In genomic region chr12:6224550-6224949, GRCh38 we compare ENCODE assay signal across 11 cellular contexts. TPM values are rescaled to one million over a fixed set of nuclear protein-coding genes. Genes with fewer than 3 reads are reported as not detected.
DNase-seq lines count a peak whose midpoint lies in the region; ATAC-seq, FAIRE-seq and TF ChIP-seq lines count a peak whose summit lies in the region.
"Had no signal": no experiment of that assay in that cellular context is flagged by ENCODE, and none has a peak within 500 bp of the region (broad histone marks: within the 10 kb centered on the region; RNA-seq: fewer than 3 reads in every experiment).

No MANE protein-coding gene starts in this region.

- CTCF ChIA-PET in activated CD4-positive, alpha-beta T cell treated with anti-CD3 and anti-CD28 coated beads, Interleukin-2, amount 10 ng/mL, durations not matched to agents 7 days and 5 days (lab: Charles Lee) = interaction anchor here (0.8 to 3.2 kb wide), 2 partner anchors 10 to 13 kb away, joined by 4 to 7 read pairs; no protein-coding TSS in a partner anchor

- POLR2A ChIA-PET in activated CD4-positive, alpha-beta T cell treated with anti-CD3 and anti-CD28 coated beads, Interleukin-2, amount 10 ng/mL, durations not matched to agents 7 days and 5 days (lab: Charles Lee) = no interaction called here

- H3K4me3 Mint-ChIP-seq in stimulated activated naive B cell treated with anti-CD40 and anti-IgM and Interleukin-4, amounts not matched to agents 10 μg/mL and 1 μg/mL and 100 μg/mL, for 72 hours = peak overlapping the region in 1 of 2 donors; percentile 33
- no peak overlapping the region for H3K4me3 Mint-ChIP-seq in activated CD4-positive, alpha-beta T cell treated with anti-CD3 and anti-CD28 coated beads, Interleukin-2, amount 10 ng/mL, durations not matched to agents 7 days and 5 days

- H3K4me1 ChIP-seq in kidney (ENCODE audit: control insufficient read depth in 1 of 2, insufficient read depth in 1 of 2, low read depth in 1 of 2, low read length in 2 of 2) = peaks cover 55 to 66% of the 10 kb centered on the region in 2 donors

- no peaks in the 10 kb centered on the region for H3K9me3 Mint-ChIP-seq in stimulated activated naive B cell treated with anti-CD40 and anti-IgM and Interleukin-4, amounts not matched to agents 10 μg/mL and 1 μg/mL and 100 μg/mL, for 72 hours
- H3K9me3 Mint-ChIP-seq in activated CD4-positive, alpha-beta T cell treated with anti-CD3 and anti-CD28 coated beads, Interleukin-2, amount 10 ng/mL, durations not matched to agents 7 days and 5 days = no peaks in the 10 kb centered on the region

- H3K9me3 ChIP-seq in kidney (ENCODE audit: control insufficient read depth in 1 of 2, low read length in 2 of 2) = no peaks in the 10 kb centered on the region

- peaks cover 0 to 10% of the 10 kb centered on the region in 2 donors for H3K27me3 Mint-ChIP-seq in stimulated activated naive B cell treated with anti-CD40 and anti-IgM and Interleukin-4, amounts not matched to agents 10 μg/mL and 1 μg/mL and 100 μg/mL, for 72 hours
- no peaks in the 10 kb centered on the region for H3K27me3 Mint-ChIP-seq in activated CD4-positive, alpha-beta T cell treated with anti-CD3 and anti-CD28 coated beads, Interleukin-2, amount 10 ng/mL, durations not matched to agents 7 days and 5 days

- peak overlapping the region; percentile 15 to 20 for H3K27ac ChIP-seq in kidney (ENCODE audit: low read depth in 2 of 2, low read length in 2 of 2)
- H3K27ac ChIP-seq: HL-60 had no signal

- peaks cover 27 to 52% of the 10 kb centered on the region in 2 donors for H3K4me1 Mint-ChIP-seq in stimulated activated naive B cell treated with anti-CD40 and anti-IgM and Interleukin-4, amounts not matched to agents 10 μg/mL and 1 μg/mL and 100 μg/mL, for 72 hours
- peaks cover 2% of the 10 kb centered on the region for H3K4me1 Mint-ChIP-seq in activated CD4-positive, alpha-beta T cell treated with anti-CD3 and anti-CD28 coated beads, Interleukin-2, amount 10 ng/mL, durations not matched to agents 7 days and 5 days

- peaks cover 7 to 14% of the 10 kb centered on the region in 2 donors for H3K36me3 ChIP-seq in kidney (ENCODE audit: control insufficient read depth in 1 of 2, insufficient read depth in 2 of 2, low read length in 2 of 2)

- H3K9ac ChIP-seq in kidney (ENCODE audit: low read length in 2 of 2) = peak overlapping the region in 1 of 2 donors; percentile 81

- FAIRE-seq in kidney (lab: Jason Lieb, UNC) = no peak

- peak; percentile 93 to 94 for ATAC-seq in stimulated activated naive B cell treated with anti-CD40 and anti-IgM and Interleukin-4, amounts not matched to agents 10 μg/mL and 1 μg/mL and 100 μg/mL, for 72 hours (replicated peaks)
- no peak for ATAC-seq in HG02840 (IDR thresholded peaks at IDR 0.05; ENCODE audit: low FRiP score, unreplicated experiment)

- H3K4me3 ChIP-seq in kidney (ENCODE audit: low read length in 2 of 2) = no peak overlapping the region

- no peak for TF ChIP-seq CTCF in kidney (IDR thresholded peaks at IDR 0.05; ENCODE audit: borderline replicate concordance, extremely low read depth, insufficient read depth)

- H3K27ac Mint-ChIP-seq in stimulated activated naive B cell treated with anti-CD40 and anti-IgM and Interleukin-4, amounts not matched to agents 10 μg/mL and 1 μg/mL and 100 μg/mL, for 72 hours = no peak overlapping the region
- no peak overlapping the region for H3K27ac Mint-ChIP-seq in activated CD4-positive, alpha-beta T cell treated with anti-CD3 and anti-CD28 coated beads, Interleukin-2, amount 10 ng/mL, durations not matched to agents 7 days and 5 days

- intact Hi-C loops in kidney (cut with DNase I) = no loop called here

- H3K36me3 Mint-ChIP-seq in stimulated activated naive B cell treated with anti-CD40 and anti-IgM and Interleukin-4, amounts not matched to agents 10 μg/mL and 1 μg/mL and 100 μg/mL, for 72 hours = peaks cover 4 to 5% of the 10 kb centered on the region in 2 donors
- no peaks in the 10 kb centered on the region for H3K36me3 Mint-ChIP-seq in activated CD4-positive, alpha-beta T cell treated with anti-CD3 and anti-CD28 coated beads, Interleukin-2, amount 10 ng/mL, durations not matched to agents 7 days and 5 days (ENCODE audit: low read depth)

- DNase-seq in LHCN-M2 (ENCODE audit: low read depth) (peak; percentile 67), anterior cingulate cortex (lab: John Stamatoyannopoulos, UW) (peak in 53 of 58 donors; percentile 28 to 94 (median 75)), kidney (peak; percentile 86), HCEC 1CT (no peak)
- peak; percentile 41 for DNase-seq in stimulated activated naive B cell treated with anti-CD40 and anti-IgM and Interleukin-4, amounts not matched to agents 10 μg/mL and 1 μg/mL and 100 μg/mL, for 72 hours
- DNase-seq in activated CD8-positive, alpha-beta memory T cell treated with anti-CD3 and anti-CD28 coated beads, Interleukin-2, amount 50 U/mL, for 4 hours = no peak
- DNase-seq in activated CD4-positive, alpha-beta T cell treated with anti-CD3 and anti-CD28 coated beads, Interleukin-2, amount 10 ng/mL, durations not matched to agents 7 days and 5 days = no peak
- DNase-seq: GDM1; stimulated activated naive CD4-positive, alpha-beta T cell had no signal

RNA-seq across cellular contexts. Expression of gene CD9, which starts 24.4 kb away (rescaled TPM):
- 38.3 and 42.4 TPM in 2 replicates for total RNA-seq in LHCN-M2 (2014; rRNA removed)
- polyA plus RNA-seq in LHCN-M2 (2012) = 45.9 TPM
- 421 TPM for total RNA-seq in kidney
- 301 TPM for polyA plus RNA-seq in kidney (ENCODE audit: insufficient read depth, low read depth, low replicate concordance)
- total RNA-seq in activated CD4-positive, alpha-beta T cell treated with anti-CD3 and anti-CD28 coated beads, Interleukin-2, amount 10 ng/mL, durations not matched to agents 7 days and 5 days = 1 to 10 TPM; 5.4 to 5.7 TPM

Comparison
In these comparisons a context has a peak if more than half of its experiments do, and no peak if none do; other contexts are left out.
1. DNase-seq: peak in LHCN-M2 (single experiment), anterior cingulate cortex (53 of 58), kidney (single experiment) and stimulated activated naive B cell treated with anti-CD40 and anti-IgM and Interleukin-4, amounts not matched to agents 10 μg/mL and 1 μg/mL and 100 μg/mL, for 72 hours (single experiment); none in activated CD8-positive, alpha-beta memory T cell treated with anti-CD3 and anti-CD28 coated beads, Interleukin-2, amount 50 U/mL, for 4 hours (single experiment), activated CD4-positive, alpha-beta T cell treated with anti-CD3 and anti-CD28 coated beads, Interleukin-2, amount 10 ng/mL, durations not matched to agents 7 days and 5 days (single experiment) and HCEC 1CT (single experiment).